In genomic region chr22:21448627-21449416, GRCh38 we compare ENCODE assay signal across 1 cellular context.
TF ChIP-seq lines count a peak whose summit lies in the region.

No MANE protein-coding gene starts in this region.

TF ChIP-seq in IMR-90, 13 proteins besides CTCF, POLR2A, EP300 and RAD21:
- TF ChIP-seq USF2 (IDR thresholded peaks at IDR 0.05; ENCODE audit: low read depth, low read length), result no peak
